ENCODE assay signal across 13 cellular contexts in the genomic region with DNA sequence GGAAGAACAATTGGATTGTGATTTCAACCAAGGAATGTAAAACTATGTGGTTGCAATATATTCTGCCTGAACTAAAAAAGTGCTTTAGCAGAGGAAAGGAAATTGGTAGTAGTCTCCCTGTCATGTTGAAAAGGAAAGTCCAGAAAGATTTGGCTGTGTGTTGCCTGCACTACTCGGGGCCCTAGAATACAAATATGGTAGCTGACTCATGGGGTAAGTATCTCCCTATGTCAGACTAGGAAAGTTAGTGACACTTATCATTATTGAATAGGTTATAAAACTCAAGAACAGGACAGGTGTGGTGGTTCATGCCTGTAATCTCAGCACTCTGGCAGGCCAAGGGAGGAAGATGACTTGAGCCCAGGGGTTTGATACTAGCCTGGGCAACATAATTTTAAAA. TPM values are rescaled to one million over a fixed set of nuclear protein-coding genes. Genes with fewer than 3 reads are reported as not detected.
DNase-seq lines count a peak whose midpoint lies in the region; ATAC-seq and TF ChIP-seq lines count a peak whose summit lies in the region.
"Had no signal": no experiment of that assay in that cellular context is flagged by ENCODE, and none has a peak within 500 bp of the region (broad histone marks: within the 10 kb centered on the region; RNA-seq: fewer than 3 reads in every experiment).

No MANE protein-coding gene starts in this region.

- no peak overlapping the region for H2AK5ac ChIP-seq in neuronal stem cell (ENCODE audit: low read depth, low read length)

- peak overlapping the region; percentile 42; the same call in 1 of the 2 replicates for H2AFZ ChIP-seq in SK-N-SH (ENCODE audit: low read depth)
- no peak overlapping the region for H2AFZ ChIP-seq in neuronal stem cell (ENCODE audit: low read length)

- no peaks in the 10 kb centered on the region for H3K27me3 Mint-ChIP-seq in activated T-cell treated with anti-CD3 and anti-CD28 coated beads, Interleukin-2, amount 50 U/mL, for 72 hours (ENCODE audit: low read depth)
- no peaks in the 10 kb centered on the region for H3K27me3 Mint-ChIP-seq in stimulated activated memory B cell treated with anti-CD40 and anti-IgM and Interleukin-4, amounts not matched to agents 10 μg/mL and 1 μg/mL and 100 μg/mL, for 72 hours

- no peak for DNase-seq in activated T-cell treated with anti-CD3 and anti-CD28 coated beads, Interleukin-2, amount 50 U/mL, for 72 hours
- DNase-seq in activated T-cell treated with anti-CD3 and anti-CD28 coated beads for 4 hours (no peak), SK-N-SH (no peak), fibroblast of the aortic adventitia (ENCODE audit: low read depth) (peak; percentile 65), neuronal stem cell (ENCODE audit: low spot score) (no peak), NCI-H187 (lab: John Stamatoyannopoulos, UW) (no peak)
- DNase-seq: activated CD4-positive, alpha-beta T cell treated with anti-CD3 and anti-CD28 coated beads for 48 hours; activated effector memory CD4-positive, alpha-beta T cell treated with Interleukin-2 at 50 U/mL for 16 hours; cortex of kidney; DND-41; heart right ventricle had no signal

- H3K36me3 ChIP-seq in SK-N-SH (replicated peaks in 1 of 2; ENCODE audit: control insufficient read depth in 1 of 2, insufficient read depth in 2 of 2, low read length in 1 of 2) (no peaks in the 10 kb centered on the region), neuronal stem cell (replicated peaks in 1 of 2; ENCODE audit: control insufficient read depth in 2 of 2, insufficient read depth in 2 of 2, low read length in 2 of 2) (no peaks in the 10 kb centered on the region)
- H3K36me3 ChIP-seq: heart right ventricle had no signal

- no peak overlapping the region for H3K4ac ChIP-seq in neuronal stem cell (ENCODE audit: low read length)

- no peak overlapping the region for H3K18ac ChIP-seq in neuronal stem cell (ENCODE audit: low read length)

- H3K4me2 ChIP-seq in SK-N-SH = no peak overlapping the region
- H3K4me2 ChIP-seq in neuronal stem cell (ENCODE audit: insufficient read depth, low read length, poor library complexity, severe bottlenecking) = no peak overlapping the region

- no peak overlapping the region for H2BK15ac ChIP-seq in neuronal stem cell (ENCODE audit: low read length)

- H3K9ac ChIP-seq in SK-N-SH (no peak overlapping the region), neuronal stem cell (ENCODE audit: low read depth, low read length, poor library complexity) (no peak overlapping the region)

- H3K9me3 Mint-ChIP-seq in activated T-cell treated with anti-CD3 and anti-CD28 coated beads, Interleukin-2, amount 50 U/mL, for 72 hours = no peaks in the 10 kb centered on the region
- H3K9me3 Mint-ChIP-seq in stimulated activated memory B cell treated with anti-CD40 and anti-IgM and Interleukin-4, amounts not matched to agents 10 μg/mL and 1 μg/mL and 100 μg/mL, for 72 hours = no peaks in the 10 kb centered on the region

- no peak for TF ChIP-seq RAD21 in SK-N-SH (IDR thresholded peaks at IDR 0.05; ENCODE audit: low read length)

- H4K8ac ChIP-seq in neuronal stem cell (ENCODE audit: low read depth, low read length) = no peak overlapping the region

- no peaks in the 10 kb centered on the region for H3K27me3 ChIP-seq in SK-N-SH (ENCODE audit: insufficient read depth)
- no peaks in the 10 kb centered on the region for H3K27me3 ChIP-seq in neuronal stem cell (ENCODE audit: control insufficient read depth in 3 of 3, insufficient read depth in 3 of 3, low read depth in 1 of 3, low read length in 3 of 3)
- H3K27me3 ChIP-seq: heart right ventricle had no signal

- no peaks in the 10 kb centered on the region for H4K20me1 ChIP-seq in SK-N-SH (ENCODE audit: insufficient read depth)

- H3K27ac ChIP-seq in SK-N-SH (ENCODE audit: low read depth in 2 of 2, low read length in 1 of 2) (no peak overlapping the region), neuronal stem cell (replicated peaks; ENCODE audit: low read length) (no peak overlapping the region)
- H3K27ac ChIP-seq: heart right ventricle had no signal

- WGBS in SK-N-SH (ENCODE audit: low lambda C conversion rate) = 6% methylated on average over 1 of the region's 1 CpG
- no CpG with 5 or more reads among the region's 1 CpG for WGBS in neuronal stem cell (ENCODE audit: extremely low coverage in 2 of 2, insufficient read length in 2 of 2, insufficient replicate concordance in 1 of 2), 2 donors

- H3K4me3 Mint-ChIP-seq in activated T-cell treated with anti-CD3 and anti-CD28 coated beads, Interleukin-2, amount 50 U/mL, for 72 hours = no peak overlapping the region
- H3K4me3 Mint-ChIP-seq in stimulated activated memory B cell treated with anti-CD40 and anti-IgM and Interleukin-4, amounts not matched to agents 10 μg/mL and 1 μg/mL and 100 μg/mL, for 72 hours = no peak overlapping the region

- TF ChIP-seq CTCF in SK-N-SH (IDR thresholded peaks at IDR 0.05) (no peak), fibroblast of the aortic adventitia (IDR thresholded peaks at IDR 0.05; ENCODE audit: insufficient read depth, low read length) (no peak)

- no peak overlapping the region for H4K91ac ChIP-seq in neuronal stem cell (ENCODE audit: low read depth, low read length, poor library complexity)

- no peak overlapping the region for H3K23ac ChIP-seq in neuronal stem cell (ENCODE audit: low read depth, low read length, poor library complexity)

- peaks cover 20% of the 10 kb centered on the region for H3K4me1 Mint-ChIP-seq in activated T-cell treated with anti-CD3 and anti-CD28 coated beads, Interleukin-2, amount 50 U/mL, for 72 hours (ENCODE audit: low read depth)
- H3K4me1 Mint-ChIP-seq in stimulated activated memory B cell treated with anti-CD40 and anti-IgM and Interleukin-4, amounts not matched to agents 10 μg/mL and 1 μg/mL and 100 μg/mL, for 72 hours = peaks cover 25% of the 10 kb centered on the region

- H3K9me3 ChIP-seq in SK-N-SH (no peaks in the 10 kb centered on the region), neuronal stem cell (replicated peaks in 1 of 2; ENCODE audit: control insufficient read depth in 2 of 2, insufficient read depth in 1 of 2, low read depth in 1 of 2, low read length in 2 of 2) (no peaks in the 10 kb centered on the region)
- H3K9me3 ChIP-seq: heart right ventricle had no signal

- TF ChIP-seq EP300 in SK-N-SH (IDR thresholded peaks at IDR 0.05; ENCODE audit: borderline replicate concordance in 1 of 2, low read depth in 1 of 2, low read length in 1 of 2) = no peak

- H3K4me1 ChIP-seq in SK-N-SH (ENCODE audit: control insufficient read depth in 1 of 2, insufficient read depth in 2 of 2, low read depth in 1 of 2, low read length in 1 of 2) = no peaks in the 10 kb centered on the region
- no peaks in the 10 kb centered on the region for H3K4me1 ChIP-seq in neuronal stem cell (ENCODE audit: control insufficient read depth in 2 of 2, insufficient read depth in 1 of 2, low read depth in 1 of 2, low read length in 2 of 2)
- H3K4me1 ChIP-seq: heart right ventricle had no signal

- H3K4me3 ChIP-seq in SK-N-SH (ENCODE audit: low read depth in 2 of 2, low read length in 1 of 2) (no peak overlapping the region), fibroblast of the aortic adventitia (ENCODE audit: low read depth, low read length) (no peak overlapping the region), neuronal stem cell (ENCODE audit: low read length in 2 of 2) (no peak overlapping the region)
- H3K4me3 ChIP-seq: heart right ventricle had no signal

- no peak overlapping the region for H2BK12ac ChIP-seq in neuronal stem cell (ENCODE audit: low read length)

- no peaks in the 10 kb centered on the region for H3K79me1 ChIP-seq in neuronal stem cell (ENCODE audit: low read depth, low read length)

- H3K79me2 ChIP-seq in SK-N-SH (ENCODE audit: insufficient read depth) = no peaks in the 10 kb centered on the region

- POLR2A ChIA-PET in SK-N-SH (lab: Yijun Ruan, JAX) = no interaction called here

- peak overlapping the region; percentile 23 for H3K27ac Mint-ChIP-seq in activated T-cell treated with anti-CD3 and anti-CD28 coated beads, Interleukin-2, amount 50 U/mL, for 72 hours
- H3K27ac Mint-ChIP-seq in stimulated activated memory B cell treated with anti-CD40 and anti-IgM and Interleukin-4, amounts not matched to agents 10 μg/mL and 1 μg/mL and 100 μg/mL, for 72 hours = peak overlapping the region; percentile 49

- no peak overlapping the region for H2BK5ac ChIP-seq in neuronal stem cell (ENCODE audit: low read length)

- H3K9me2 ChIP-seq in SK-N-SH = no peaks in the 10 kb centered on the region

- peak; percentile 65 to 83 for ATAC-seq in activated T-cell treated with anti-CD3 and anti-CD28 coated beads, Interleukin-2, amount 50 U/mL, for 72 hours (replicated peaks in 1 of 2)
- ATAC-seq in stimulated activated memory B cell treated with anti-CD40 and anti-IgM and Interleukin-4, amounts not matched to agents 10 μg/mL and 1 μg/mL and 100 μg/mL, for 72 hours = no peak
- ATAC-seq in HG02678 (IDR thresholded peaks at IDR 0.05; ENCODE audit: unreplicated experiment) = no peak

- CTCF ChIA-PET in SK-N-SH (lab: Yijun Ruan, JAX) = interaction anchor here (1.4 to 2.7 kb wide), 3 partner anchors 10 to 118 kb away, joined by 5 to 11 read pairs (median 7); a partner anchor contains a TSS

- no peak overlapping the region for H3K14ac ChIP-seq in neuronal stem cell (ENCODE audit: low read length)

- no peaks in the 10 kb centered on the region for H3K36me3 Mint-ChIP-seq in activated T-cell treated with anti-CD3 and anti-CD28 coated beads, Interleukin-2, amount 50 U/mL, for 72 hours (ENCODE audit: insufficient read depth in 2 of 2)
- H3K36me3 Mint-ChIP-seq in stimulated activated memory B cell treated with anti-CD40 and anti-IgM and Interleukin-4, amounts not matched to agents 10 μg/mL and 1 μg/mL and 100 μg/mL, for 72 hours = no peaks in the 10 kb centered on the region

- no peak overlapping the region for H2BK120ac ChIP-seq in neuronal stem cell (ENCODE audit: low read depth, low read length)

- peaks cover 11% of the 10 kb centered on the region for H3F3A ChIP-seq in SK-N-SH (replicated peaks; ENCODE audit: insufficient read depth)

TF ChIP-seq in SK-N-SH, 30 proteins besides CTCF, POLR2A, EP300 and RAD21 (continues in another document):
- TF ChIP-seq GABPA (IDR thresholded peaks at IDR 0.05; ENCODE audit: low read depth) = no peak

RNA-seq across cellular contexts. Expression of a gene that starts 9.5 kb away (rescaled TPM):
- total RNA-seq in activated T-cell treated with anti-CD3 and anti-CD28 coated beads, Interleukin-2, amount 50 U/mL, for 72 hours = 10 to 100 TPM; 70.5 to 80.1 TPM
- 59.8 and 67.6 TPM in 2 replicates for polyA plus RNA-seq in SK-N-SH (2012; rRNA removed)
- 101 and 141 TPM in 2 replicates for polyA plus RNA-seq in SK-N-SH (2012; cell fraction: cytosol; rRNA removed)
- polyA plus RNA-seq in SK-N-SH (2012; cell fraction: nucleus; rRNA removed) = 19.5 and 38.9 TPM in 2 replicates
- 128 and 160 TPM in 2 replicates for total RNA-seq in fibroblast of the aortic adventitia (ENCODE audit: low replicate concordance)
- polyA plus RNA-seq in neuronal stem cell (2013, experiment 1 of 2) = 143 TPM
- polyA plus RNA-seq in neuronal stem cell (2013, experiment 2 of 2) = 148 TPM

RNA-seq across cellular contexts. Expression of a gene that starts 57.1 kb away (rescaled TPM):
- 10 to 100 TPM; 44.5 to 54.0 TPM for total RNA-seq in activated T-cell treated with anti-CD3 and anti-CD28 coated beads, Interleukin-2, amount 50 U/mL, for 72 hours
- polyA plus RNA-seq in SK-N-SH (2012; rRNA removed) = 41.0 and 51.2 TPM in 2 replicates
- polyA plus RNA-seq in SK-N-SH (2012; cell fraction: cytosol; rRNA removed) = 56.5 and 63.6 TPM in 2 replicates
- polyA plus RNA-seq in SK-N-SH (2012; cell fraction: nucleus; rRNA removed) = 54.6 and 62.8 TPM in 2 replicates
- total RNA-seq in fibroblast of the aortic adventitia (ENCODE audit: low replicate concordance) = 57.5 and 64.6 TPM in 2 replicates
- polyA plus RNA-seq in neuronal stem cell (2013, experiment 1 of 2) = 39.0 TPM
- 38.7 TPM for polyA plus RNA-seq in neuronal stem cell (2013, experiment 2 of 2)

Comparison
In these comparisons a context has a peak if more than half of its experiments do, and no peak if none do; other contexts are left out.
1. ATAC-seq: peak in activated T-cell treated with anti-CD3 and anti-CD28 coated beads, Interleukin-2, amount 50 U/mL, for 72 hours (2 of 2); none in stimulated activated memory B cell treated with anti-CD40 and anti-IgM and Interleukin-4, amounts not matched to agents 10 μg/mL and 1 μg/mL and 100 μg/mL, for 72 hours (single experiment) and HG02678 (single experiment).